In the genomic region with DNA sequence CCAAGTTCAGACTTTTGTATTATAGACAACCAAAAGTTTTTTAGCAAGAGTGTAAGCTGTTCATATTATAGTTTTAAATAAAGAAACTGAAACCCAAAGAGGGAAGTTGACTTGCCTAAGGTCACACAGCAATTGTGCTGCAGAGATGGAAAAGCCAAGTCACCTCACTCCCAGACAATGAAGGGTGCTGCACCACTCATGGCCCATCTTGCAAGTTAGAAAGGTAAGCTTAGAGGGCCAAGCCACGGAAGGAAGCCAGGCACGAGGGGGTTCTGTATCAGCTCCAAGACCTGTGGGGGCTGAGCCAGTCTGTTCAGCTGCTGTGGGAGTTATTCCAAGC, we compare ENCODE assay signal across 16 cellular contexts. TPM values are rescaled to one million over a fixed set of nuclear protein-coding genes. Genes with fewer than 3 reads are reported as not detected.
DNase-seq lines count a peak whose midpoint lies in the region; ATAC-seq and TF ChIP-seq lines count a peak whose summit lies in the region.
"Had no signal": no experiment of that assay in that cellular context is flagged by ENCODE, and none has a peak within 500 bp of the region (broad histone marks: within the 10 kb centered on the region; RNA-seq: fewer than 3 reads in every experiment).

No MANE protein-coding gene starts in this region.

- no peak overlapping the region for H3K4me3 Mint-ChIP-seq in activated CD4-positive, alpha-beta T cell treated with anti-CD3 and anti-CD28 coated beads for 36 hours
- H3K4me3 Mint-ChIP-seq in naive B cell = peak overlapping the region in 6 of 8 donors; percentile 19 to 72 (median 32)
- H3K4me3 Mint-ChIP-seq: activated naive CD4-positive, alpha-beta T cell treated with anti-CD3 and anti-CD28 coated beads, Interleukin-2, amount 10 ng/mL, durations not matched to agents 7 days and 5 days; nephron progenitor cell had no signal

- H3K36me3 ChIP-seq in lower lobe of right lung = no peaks in the 10 kb centered on the region

- no peak for TF ChIP-seq CTCF in lower lobe of right lung (IDR thresholded peaks at IDR 0.05)

- H3K27ac ChIP-seq in lower lobe of right lung = no peak overlapping the region

- H3K36me3 Mint-ChIP-seq in activated CD4-positive, alpha-beta T cell treated with anti-CD3 and anti-CD28 coated beads for 36 hours (ENCODE audit: low read depth) = peaks cover 2% of the 10 kb centered on the region
- H3K36me3 Mint-ChIP-seq in naive B cell = peaks cover 3 to 8% of the 10 kb centered on the region in 2 donors
- H3K36me3 Mint-ChIP-seq: activated naive CD4-positive, alpha-beta T cell treated with anti-CD3 and anti-CD28 coated beads, Interleukin-2, amount 10 ng/mL, durations not matched to agents 7 days and 5 days had no signal

- POLR2A ChIA-PET in activated CD4-positive, alpha-beta T cell treated with anti-CD3 and anti-CD28 coated beads for 36 hours (lab: Charles Lee) = interaction anchor here (1.1 kb wide), 1 partner anchor 125 kb away, joined by 8 read pairs; no protein-coding TSS in a partner anchor

- H3K27me3 ChIP-seq in lower lobe of right lung (ENCODE audit: low read depth) = peaks cover 24% of the 10 kb centered on the region

- peaks cover 34% of the 10 kb centered on the region for H3K27me3 Mint-ChIP-seq in activated CD4-positive, alpha-beta T cell treated with anti-CD3 and anti-CD28 coated beads for 36 hours
- H3K27me3 Mint-ChIP-seq in naive B cell = peaks cover 39 to 62% (median 55%) of the 10 kb centered on the region in 3 donors

- intact Hi-C loops in activated CD4-positive, alpha-beta T cell treated with anti-CD3 and anti-CD28 coated beads for 36 hours (cut with DNase I, micrococcal nuclease) = no loop called here
- intact Hi-C loops in lower lobe of right lung (cut with DNase I) = no loop called here

- peaks cover 12% of the 10 kb centered on the region for H3K4me1 ChIP-seq in lower lobe of right lung

- DNase-seq in activated CD4-positive, alpha-beta T cell treated with anti-CD3 and anti-CD28 coated beads for 36 hours = no peak
- DNase-seq in activated CD4-positive, alpha-beta T cell treated with anti-CD3 and anti-CD28 coated beads, Interleukin-2, amount 50 U/mL, for 4 hours = no peak
- DNase-seq in naive B cell (no peak), NCI-H2171 treated with DMSO at 0.1 percent for 48 hours (lab: John Stamatoyannopoulos, UW) (no peak), lower lobe of right lung (no peak), GDM1 (lab: John Stamatoyannopoulos, UW) (no peak)
- DNase-seq: activated CD4-positive, alpha-beta T cell treated with anti-CD3 and anti-CD28 coated beads, Interleukin-2, amount 10 ng/mL, durations not matched to agents 24 days and 14 days; activated naive CD4-positive, alpha-beta T cell treated with anti-CD3 and anti-CD28 coated beads, Interleukin-2, amount 10 ng/mL, durations not matched to agents 7 days and 5 days; DMS 273 treated with DMSO at 0.1 percent for 48 hours; IMR-90; kidney glomerular epithelial cell; nephron progenitor cell; SHP77 treated with DMSO at 0.1 percent for 48 hours; stimulated activated CD4-positive, alpha-beta T cell treated with anti-CD3 and anti-CD28 coated beads, Interleukin-12 subunit alpha, Interleukin-12 subunit beta, amount 100 ng/mL, for 4 hours had no signal

- H3K9me3 Mint-ChIP-seq in activated CD4-positive, alpha-beta T cell treated with anti-CD3 and anti-CD28 coated beads for 36 hours (ENCODE audit: low read depth) = peaks cover 3% of the 10 kb centered on the region
- peaks cover 2 to 8% (median 5%) of the 10 kb centered on the region in 7 donors for H3K9me3 Mint-ChIP-seq in naive B cell

- CTCF ChIA-PET in activated CD4-positive, alpha-beta T cell treated with anti-CD3 and anti-CD28 coated beads for 36 hours (lab: Charles Lee) = interaction anchor here (1.5 to 3.3 kb wide), 2 partner anchors 13 to 29 kb away, joined by 3 to 16 read pairs; no protein-coding TSS in a partner anchor

- no peaks in the 10 kb centered on the region for H3K9me3 ChIP-seq in lower lobe of right lung

- H3K27ac Mint-ChIP-seq in activated CD4-positive, alpha-beta T cell treated with anti-CD3 and anti-CD28 coated beads for 36 hours = no peak overlapping the region
- H3K27ac Mint-ChIP-seq in naive B cell = no peak overlapping the region
- H3K27ac Mint-ChIP-seq: activated CD4-positive, alpha-beta T cell treated with anti-CD3 and anti-CD28 coated beads, Interleukin-2, amount 10 ng/mL, durations not matched to agents 24 days and 14 days; activated naive CD4-positive, alpha-beta T cell treated with anti-CD3 and anti-CD28 coated beads, Interleukin-2, amount 10 ng/mL, durations not matched to agents 7 days and 5 days; nephron progenitor cell had no signal

- H3K4me3 ChIP-seq in lower lobe of right lung = no peak overlapping the region

- ATAC-seq in activated CD4-positive, alpha-beta T cell treated with anti-CD3 and anti-CD28 coated beads for 36 hours = peak; percentile 66
- ATAC-seq in GM21576 (IDR thresholded peaks at IDR 0.05; ENCODE audit: unreplicated experiment) = peak; percentile 75
- peak; percentile 37 for ATAC-seq in HG03558 (IDR thresholded peaks at IDR 0.05; ENCODE audit: extremely low read depth, unreplicated experiment)
- ATAC-seq in naive B cell (ENCODE audit: low read depth in 2 of 2) = no peak
- ATAC-seq in lower lobe of right lung = no peak

- H3K4me1 Mint-ChIP-seq in activated CD4-positive, alpha-beta T cell treated with anti-CD3 and anti-CD28 coated beads for 36 hours = peaks cover 9% of the 10 kb centered on the region
- H3K4me1 Mint-ChIP-seq in naive B cell = peaks cover 23 to 30% (median 26%) of the 10 kb centered on the region in 3 donors
- H3K4me1 Mint-ChIP-seq: activated naive CD4-positive, alpha-beta T cell treated with anti-CD3 and anti-CD28 coated beads, Interleukin-2, amount 10 ng/mL, durations not matched to agents 7 days and 5 days; nephron progenitor cell had no signal

RNA-seq across cellular contexts. Expression of gene DEFB124, which starts 0.9 kb away (rescaled TPM):
- total RNA-seq in activated CD4-positive, alpha-beta T cell treated with anti-CD3 and anti-CD28 coated beads for 36 hours = not detected
- polyA plus RNA-seq in naive B cell (ENCODE audit: low read depth in 6 of 6) = not detected
- total RNA-seq in lower lobe of right lung = not detected
- total RNA-seq: activated CD4-positive, alpha-beta T cell treated with anti-CD3 and anti-CD28 coated beads, Interleukin-2, amount 10 ng/mL, durations not matched to agents 24 days and 14 days; IMR-90 had no signal
- polyA plus RNA-seq: IMR-90 had no signal

RNA-seq across cellular contexts. Expression of gene REM1, which starts 1.0 kb away (rescaled TPM):
- not detected for total RNA-seq in activated CD4-positive, alpha-beta T cell treated with anti-CD3 and anti-CD28 coated beads for 36 hours
- not detected for polyA plus RNA-seq in naive B cell (ENCODE audit: low read depth in 6 of 6)
- 2.3 TPM for total RNA-seq in lower lobe of right lung
- total RNA-seq: activated CD4-positive, alpha-beta T cell treated with anti-CD3 and anti-CD28 coated beads, Interleukin-2, amount 10 ng/mL, durations not matched to agents 24 days and 14 days; IMR-90 had no signal
- polyA plus RNA-seq: IMR-90 had no signal

RNA-seq across cellular contexts. Expression of gene DEFB123, which starts 33.6 kb away (rescaled TPM):
- not detected for total RNA-seq in activated CD4-positive, alpha-beta T cell treated with anti-CD3 and anti-CD28 coated beads for 36 hours
- polyA plus RNA-seq in naive B cell (ENCODE audit: low read depth in 6 of 6) = not detected
- not detected for total RNA-seq in lower lobe of right lung
- total RNA-seq: activated CD4-positive, alpha-beta T cell treated with anti-CD3 and anti-CD28 coated beads, Interleukin-2, amount 10 ng/mL, durations not matched to agents 24 days and 14 days; IMR-90 had no signal
- polyA plus RNA-seq: IMR-90 had no signal

RNA-seq across cellular contexts. Expression of gene HM13, which starts 40.2 kb away (rescaled TPM):
- total RNA-seq in activated CD4-positive, alpha-beta T cell treated with anti-CD3 and anti-CD28 coated beads for 36 hours = 100 to 1,000 TPM; 108 to 111 TPM
- 100 to 1,000 TPM in 2 of 6 donors, 10 to 100 TPM in 4; 71.9 to 118 (median 88.0) TPM for polyA plus RNA-seq in naive B cell (ENCODE audit: low read depth in 6 of 6)
- 134 TPM for total RNA-seq in lower lobe of right lung

Comparison
In these comparisons a context has a peak if more than half of its experiments do, and no peak if none do; other contexts are left out.
1. ATAC-seq: peak in activated CD4-positive, alpha-beta T cell treated with anti-CD3 and anti-CD28 coated beads for 36 hours (single experiment), GM21576 (single experiment) and HG03558 (single experiment); none in naive B cell (0 of 2) and lower lobe of right lung (0 of 2).